Comparison of ENCODE assay signal across 1 cellular context in genomic region chr21:40386301-40386911, GRCh38.
A peak's percentile ranks its signal among the peaks of the same experiment; 100 is the strongest.
TF ChIP-seq lines count a peak whose summit lies in the region.

No MANE protein-coding gene starts in this region.

TF ChIP-seq in HepG2, 621 proteins besides CTCF, POLR2A, EP300 and RAD21 (continued from another document):
- TF ChIP-seq ZNF512 (CRISPR knock-in tag; IDR thresholded peaks at IDR 0.05) (no peak), MAFK (conservative IDR thresholded peaks at IDR 0.05 in 1 of 2, IDR thresholded peaks at IDR 0.05 in 1 of 2; ENCODE audit: low read length in 2 of 2) (peak; percentile 32 to 33; a peak in 1 of 4 replicates), ZNF800 (CRISPR knock-in tag; IDR thresholded peaks at IDR 0.05) (no peak), ELF3 (CRISPR knock-in tag; IDR thresholded peaks at IDR 0.05) (no peak), ARID4A (CRISPR knock-in tag; IDR thresholded peaks at IDR 0.05; ENCODE audit: borderline replicate concordance) (no peak), ZNF274 (CRISPR knock-in tag; IDR thresholded peaks at IDR 0.05) (no peak), PAWR (CRISPR knock-in tag; IDR thresholded peaks at IDR 0.05; ENCODE audit: borderline replicate concordance) (no peak), HNRNPLL (IDR thresholded peaks at IDR 0.05; ENCODE audit: low read depth, low read length, poor library complexity, severe bottlenecking) (peak; percentile 76), NFRKB (IDR thresholded peaks at IDR 0.05) (no peak), AKNA (CRISPR knock-in tag; IDR thresholded peaks at IDR 0.05; ENCODE audit: borderline replicate concordance) (no peak), ELF1 (CRISPR knock-in tag; IDR thresholded peaks at IDR 0.05) (no peak), ZNF180 (CRISPR knock-in tag; IDR thresholded peaks at IDR 0.05; ENCODE audit: borderline replicate concordance, low read depth) (no peak), HOXA3 (CRISPR knock-in tag; IDR thresholded peaks at IDR 0.05) (no peak), GLI4 (CRISPR knock-in tag; IDR thresholded peaks at IDR 0.05; ENCODE audit: borderline replicate concordance) (no peak), KLF15 (CRISPR knock-in tag; IDR thresholded peaks at IDR 0.05; ENCODE audit: borderline replicate concordance) (no peak), XRCC5 (optimal IDR thresholded peaks at IDR 0.05; ENCODE audit: low read length) (peak; percentile 60), ARID2 (CRISPR knock-in tag; IDR thresholded peaks at IDR 0.05; ENCODE audit: borderline replicate concordance) (no peak), MAFF (IDR thresholded peaks at IDR 0.05; ENCODE audit: low read depth, low read length) (0 out of 2 replicates have a peak, but pooled peaks have one; percentile 2), ATF2 (CRISPR knock-in tag; IDR thresholded peaks at IDR 0.05) (no peak), ZNF652 (CRISPR knock-in tag; IDR thresholded peaks at IDR 0.05; ENCODE audit: borderline replicate concordance, low read depth) (no peak), STAG1 (CRISPR knock-in tag; IDR thresholded peaks at IDR 0.05) (peak; percentile 44)
